Comparison of ENCODE assay signal across 12 cellular contexts in the genomic region with DNA sequence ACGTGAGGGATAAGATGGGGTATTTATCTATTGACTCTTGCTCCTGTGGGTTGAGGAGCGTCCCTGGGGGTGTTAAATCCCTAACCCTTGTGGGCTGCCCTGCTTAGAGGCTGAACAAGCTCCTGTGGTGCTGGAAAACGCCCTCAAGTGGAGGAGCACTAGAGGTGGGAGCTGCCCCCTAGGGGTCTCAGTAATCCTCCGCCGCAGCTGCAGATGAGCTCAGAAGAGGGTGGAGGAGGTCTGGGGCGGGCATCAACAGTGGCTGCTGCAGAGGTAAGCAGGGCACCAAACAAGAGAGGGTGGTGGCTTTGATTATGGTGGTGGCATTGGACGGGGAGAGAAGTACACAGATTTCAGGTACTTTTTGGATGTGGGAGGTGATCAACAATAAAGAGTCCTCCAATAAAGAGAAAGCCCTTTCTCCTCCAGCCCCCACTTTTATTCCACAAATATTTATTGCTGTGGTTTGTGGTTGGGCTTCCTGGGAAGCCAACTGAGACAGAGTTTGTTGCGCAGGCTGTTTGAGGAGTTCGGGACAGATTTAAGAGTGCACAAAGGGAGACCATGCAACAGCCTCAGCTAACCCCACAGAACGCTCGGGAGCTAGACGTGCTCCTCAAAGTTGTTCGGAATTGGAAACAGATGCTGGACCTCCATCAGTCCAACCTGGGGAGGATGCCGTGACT.
A peak's percentile ranks its signal among the peaks of the same experiment; 100 is the strongest.
DNase-seq lines count a peak whose midpoint lies in the region; ATAC-seq and TF ChIP-seq lines count a peak whose summit lies in the region.
"Had no signal": no experiment of that assay in that cellular context is flagged by ENCODE, and none has a peak within 500 bp of the region (broad histone marks: within the 10 kb centered on the region; RNA-seq: fewer than 3 reads in every experiment).

No MANE protein-coding gene starts in this region.

- intact Hi-C loops in mucosa of descending colon (cut with DNase I, micrococcal nuclease): no loop called here

- TF ChIP-seq CTCF in HEK293 (tag by site-specific recombination; IDR thresholded peaks at IDR 0.05) (peak; percentile 52), astrocyte of the cerebellum (IDR thresholded peaks at IDR 0.05; ENCODE audit: low read depth, low read length, missing control alignments) (peak; percentile 36), nephron progenitor cell (IDR thresholded peaks at IDR 0.05) (peak; percentile 17), mucosa of descending colon (IDR thresholded peaks at IDR 0.05) (no peak)

- in situ Hi-C loops in astrocyte of the cerebellum (cut with HindIII; ENCODE audit: low sequenced_read_pairs): no loop called here

- H3K27ac Mint-ChIP-seq in nephron progenitor cell: no peak overlapping the region
- H3K27ac Mint-ChIP-seq: activated naive CD4-positive, alpha-beta T cell treated with anti-CD3 and anti-CD28 coated beads for 36 hours had no signal

- H3K4me1 ChIP-seq in HEK293 (ENCODE audit: control insufficient read depth, insufficient read depth, low read length): no peaks in the 10 kb centered on the region
- H3K4me1 ChIP-seq in mucosa of descending colon (ENCODE audit: low read depth): no peaks in the 10 kb centered on the region

- H3K4me3 ChIP-seq in HEK293 (ENCODE audit: low read depth, low read length) (no peak overlapping the region), astrocyte of the cerebellum (ENCODE audit: low read depth, low read length) (no peak overlapping the region), mucosa of descending colon (no peak overlapping the region)
- H3K4me3 ChIP-seq: GM12878 had no signal

- no peak overlapping the region for H3K27ac ChIP-seq in HEK293 (ENCODE audit: extremely low read depth, low read depth, low read length)
- H3K27ac ChIP-seq: esophagus squamous epithelium had no signal

- H3K4me3 Mint-ChIP-seq in nephron progenitor cell: peak overlapping the region; percentile 75
- H3K4me3 Mint-ChIP-seq: activated naive CD4-positive, alpha-beta T cell treated with anti-CD3 and anti-CD28 coated beads for 36 hours had no signal

- H3K9me3 Mint-ChIP-seq in nephron progenitor cell: no peaks in the 10 kb centered on the region
- H3K9me3 Mint-ChIP-seq: activated naive CD4-positive, alpha-beta T cell treated with anti-CD3 and anti-CD28 coated beads for 36 hours had no signal

- H3K9me3 ChIP-seq in HEK293 (ENCODE audit: control insufficient read depth, insufficient read depth, low read depth, low read length) (no peaks in the 10 kb centered on the region), mucosa of descending colon (no peaks in the 10 kb centered on the region)
- H3K9me3 ChIP-seq: esophagus squamous epithelium had no signal

- DNase-seq in DMS79 (lab: John Stamatoyannopoulos, UW) (peak; percentile 94), astrocyte of the cerebellum (ENCODE audit: low read depth) (peak; percentile 40), nephron progenitor cell (peak; percentile 22), mucosa of descending colon (no peak)
- no peak for DNase-seq in stimulated activated CD4-positive, alpha-beta T cell treated with anti-CD3 and anti-CD28 coated beads, Interleukin-2, amount 100 ng/mL, for 24 hours
- DNase-seq: activated naive CD4-positive, alpha-beta T cell treated with anti-CD3 and anti-CD28 coated beads for 36 hours; esophagus squamous epithelium; NCI-H526 had no signal

- peaks cover 52% of the 10 kb centered on the region for H3K27me3 Mint-ChIP-seq in nephron progenitor cell (ENCODE audit: low read depth, poor library complexity)

- H3K36me3 Mint-ChIP-seq in nephron progenitor cell (ENCODE audit: low read depth): no peaks in the 10 kb centered on the region

- ATAC-seq in GM18873 (IDR thresholded peaks at IDR 0.05; ENCODE audit: low FRiP score, unreplicated experiment) (no peak), mucosa of descending colon (no peak), GM21528 (IDR thresholded peaks at IDR 0.05; ENCODE audit: low FRiP score, unreplicated experiment) (no peak)
- ATAC-seq: GM12878 had no signal

- POLR2A ChIA-PET in HEK293 (lab: Yijun Ruan, JAX): no interaction called here

- CTCF ChIA-PET in HEK293 (lab: Yijun Ruan, JAX): interaction anchor here (0.6 kb wide), 1 partner anchor 9 kb away, joined by 4 read pairs; no protein-coding TSS in a partner anchor

- H3K4me1 Mint-ChIP-seq in nephron progenitor cell: peaks cover 26% of the 10 kb centered on the region

- no peaks in the 10 kb centered on the region for H3K36me3 ChIP-seq in HEK293 (ENCODE audit: control insufficient read depth in 2 of 2, insufficient read depth in 1 of 2, low read length in 2 of 2)
- H3K36me3 ChIP-seq in mucosa of descending colon (ENCODE audit: low read depth): no peaks in the 10 kb centered on the region
- H3K36me3 ChIP-seq: esophagus squamous epithelium had no signal

TF ChIP-seq in HEK293, 187 proteins besides CTCF, POLR2A, EP300 and RAD21:
- TF ChIP-seq EGR2 (tag by site-specific recombination; IDR thresholded peaks at IDR 0.05; ENCODE audit: low read depth) (peak; percentile 45; the same call in 1 of the 2 replicates), HOXD13 (CRISPR knock-in tag; IDR thresholded peaks at IDR 0.05; ENCODE audit: borderline replicate concordance) (no peak), ZNF449 (tag by site-specific recombination; IDR thresholded peaks at IDR 0.05) (peak; percentile 59; the same call in 1 of the 2 replicates), ZNF837 (tag by site-specific recombination; IDR thresholded peaks at IDR 0.05) (no peak), ZNF792 (tag by site-specific recombination; IDR thresholded peaks at IDR 0.05) (no peak), ZFHX2 (tag by site-specific recombination; conservative IDR thresholded peaks at IDR 0.05) (peak; percentile 19), ZIC2 (tag by site-specific recombination; IDR thresholded peaks at IDR 0.05) (peak; percentile 84)

Comparison
In these comparisons a context has a peak if more than half of its experiments do, and no peak if none do; other contexts are left out.
1. DNase-seq: peak in DMS79 (single experiment), astrocyte of the cerebellum (single experiment) and nephron progenitor cell (single experiment); none in mucosa of descending colon (0 of 3) and stimulated activated CD4-positive, alpha-beta T cell treated with anti-CD3 and anti-CD28 coated beads, Interleukin-2, amount 100 ng/mL, for 24 hours (0 of 2).